ENCODE assay signal across 36 cellular contexts in the genomic region with DNA sequence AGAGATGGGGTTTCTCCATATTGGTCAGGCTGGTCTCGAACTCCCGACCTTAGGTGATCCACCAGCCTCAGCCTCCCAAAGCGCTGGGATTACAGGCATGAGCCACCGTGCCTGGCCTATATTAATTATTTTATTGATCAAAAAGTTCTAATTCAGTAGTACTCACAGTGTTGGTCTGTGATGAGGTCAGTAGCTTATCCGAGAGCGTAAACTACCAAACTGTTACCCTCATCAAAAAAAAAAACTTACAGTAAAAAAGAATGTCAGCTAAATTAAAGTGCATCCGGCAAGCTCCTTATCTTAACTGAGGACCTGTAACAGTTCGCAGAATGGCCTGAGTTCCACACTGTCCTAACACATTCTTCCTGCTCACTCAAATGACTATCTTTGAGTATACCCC.
DNase-seq lines count a peak whose midpoint lies in the region; ATAC-seq, FAIRE-seq and TF ChIP-seq lines count a peak whose summit lies in the region.
"Had no signal": no experiment of that assay in that cellular context is flagged by ENCODE, and none has a peak within 500 bp of the region (broad histone marks: within the 10 kb centered on the region; RNA-seq: fewer than 3 reads in every experiment).

No MANE protein-coding gene starts in this region.

- no peak overlapping the region for H3K23ac ChIP-seq in mesenchymal stem cell (ENCODE audit: low read length in 2 of 2)

- H2AFZ ChIP-seq in K562 (ENCODE audit: low read depth, low read length) (peak overlapping the region; percentile 82), mesenchymal stem cell (ENCODE audit: low read depth, low read length) (no peak overlapping the region)

- H2BK5ac ChIP-seq in mesenchymal stem cell (ENCODE audit: low read depth, low read length, poor library complexity, severe bottlenecking) = no peak overlapping the region

- peak overlapping the region; percentile 78 for H3K4me2 ChIP-seq in K562 (ENCODE audit: insufficient read depth, low read length)
- H3K4me2 ChIP-seq in mesenchymal stem cell (ENCODE audit: low read length, poor library complexity, severe bottlenecking) = no peak overlapping the region
- H3K4me2 ChIP-seq: A549; BLaER1; BLaER1 treated with 17β-estradiol and CSF1 and Interleukin-3, amounts not matched to agents 10 nM and 100 nM had no signal

- H3K27me3 ChIP-seq in cardiac muscle cell (no peaks in the 10 kb centered on the region), left ventricle myocardium inferior (ENCODE audit: low read depth) (no peaks in the 10 kb centered on the region), K562 (ENCODE audit: control insufficient read depth in 2 of 2, insufficient read depth in 2 of 2, low read length in 2 of 2) (no peaks in the 10 kb centered on the region), mesenchymal stem cell (ENCODE audit: control insufficient read depth in 1 of 2, insufficient read depth in 1 of 2, low read length in 2 of 2) (no peaks in the 10 kb centered on the region)
- no peaks in the 10 kb centered on the region for H3K27me3 ChIP-seq in CD8-positive, alpha-beta memory T cell (ENCODE audit: insufficient read depth, low read length, poor library complexity, severe bottlenecking)
- H3K27me3 ChIP-seq: BE2C; BLaER1; BLaER1 treated with 17β-estradiol and CSF1 and Interleukin-3, amounts not matched to agents 10 nM and 100 nM had no signal

- intact Hi-C loops in left ventricle myocardium inferior (cut with micrococcal nuclease) = no loop called here
- intact Hi-C loops in K562 (cut with micrococcal nuclease) = loop anchor here (2.0 to 5.0 kb wide), 2 partner anchors 164 to 166 kb away; no protein-coding TSS in a partner anchor

- no peaks in the 10 kb centered on the region for H3K4me1 Mint-ChIP-seq in CD8-positive, alpha-beta memory T cell
- H3K4me1 Mint-ChIP-seq in WTC11 = 0 out of 2 replicates have a peak, but pooled peaks cover 3% of the 10 kb centered on the region
- H3K4me1 Mint-ChIP-seq: B cell; CD14-positive monocyte; CD4-positive, alpha-beta memory T cell; CD4-positive, CD25-positive, alpha-beta regulatory T cell had no signal

- no peak overlapping the region for H3K4me3 Mint-ChIP-seq in CD8-positive, alpha-beta memory T cell
- H3K4me3 Mint-ChIP-seq in WTC11 = no peak overlapping the region
- H3K4me3 Mint-ChIP-seq: B cell; CD14-positive monocyte; CD4-positive, alpha-beta memory T cell; CD4-positive, alpha-beta T cell; CD4-positive, CD25-positive, alpha-beta regulatory T cell; CD8-positive, alpha-beta T cell had no signal

- no peak overlapping the region for H3K27ac Mint-ChIP-seq in CD8-positive, alpha-beta memory T cell
- 0 out of 2 replicates have a peak overlapping the region, but pooled peaks have one; percentile 15 for H3K27ac Mint-ChIP-seq in WTC11
- H3K27ac Mint-ChIP-seq: B cell; CD14-positive monocyte; CD4-positive, alpha-beta memory T cell; CD4-positive, alpha-beta T cell; CD4-positive, CD25-positive, alpha-beta regulatory T cell; CD8-positive, alpha-beta T cell had no signal

- H3K9ac ChIP-seq in K562 (ENCODE audit: insufficient read depth in 1 of 2, low read depth in 2 of 2, low read length in 2 of 2) (peak overlapping the region in 1 of 2 experiments; percentile 79; a peak in 2 of 4 replicates), mesenchymal stem cell (ENCODE audit: low read length) (no peak overlapping the region)
- H3K9ac ChIP-seq: BLaER1; BLaER1 treated with 17β-estradiol and CSF1 and Interleukin-3, amounts not matched to agents 10 nM and 100 nM had no signal

- DNase-seq in cardiac muscle cell (ENCODE audit: low read depth in 1 of 2, low spot score in 1 of 2) (no peak), left ventricle myocardium inferior (no peak), WTC11 (ENCODE audit: low spot score) (no peak), K562 (ENCODE audit: extremely low read depth in 1 of 4, low spot score in 3 of 4) (peak; percentile 23 to 85 (median 44)), mesenchymal stem cell (no peak), NCI-H2171 (lab: John Stamatoyannopoulos, UW) (no peak)
- no peak for DNase-seq in CD8-positive, alpha-beta memory T cell
- DNase-seq: 8988T; ACHN; AML-193; BE2C; C1 segment of cervical spinal cord; Caco-2; Calu3; CD4-positive, alpha-beta memory T cell; CD4-positive, alpha-beta T cell; CD4-positive, CD25-positive, alpha-beta regulatory T cell; CD8-positive, alpha-beta T cell; COR-L47; DMS 273 treated with DMSO at 0.1 percent for 48 hours; DMS153; DMS53; DMS79; DMS79 treated with DMSO at 0.1 percent for 48 hours; DND-41; EL had no signal

- peak; percentile 66 for TF ChIP-seq POLR2A in K562 (conservative IDR thresholded peaks at IDR 0.05)

- no peaks in the 10 kb centered on the region for H3K9me1 ChIP-seq in K562 (ENCODE audit: control insufficient read depth, insufficient read depth, low read length)

- no peak overlapping the region for H2BK120ac ChIP-seq in mesenchymal stem cell (ENCODE audit: low read depth, low read length)

- no TSS peak for BruUV-seq in K562 (replicated peaks; lab: Mats Ljungman, UMichigan)

- no peak for ATAC-seq in WTC11
- ATAC-seq in K562 = peak; percentile 79
- no peak for ATAC-seq in GM21381 (IDR thresholded peaks at IDR 0.05; ENCODE audit: unreplicated experiment)
- ATAC-seq: A549; CD8-positive, alpha-beta T cell had no signal

- POLR2A ChIA-PET in CD8-positive, alpha-beta memory T cell (lab: Charles Lee) = no interaction called here
- POLR2A ChIA-PET in WTC11 (lab: Charles Lee) = no interaction called here
- POLR2A ChIA-PET in K562 (lab: Yijun Ruan, JAX) = interaction anchor here (0.6 to 1.9 kb wide), 7 partner anchors 10 to 1081 kb away, joined by 3 to 5 read pairs (median 3); no protein-coding TSS in a partner anchor

- in situ Hi-C loops in K562 (cut with MboI) = no loop called here

- no peak overlapping the region for H2BK12ac ChIP-seq in mesenchymal stem cell (ENCODE audit: low read length in 2 of 2)

- FAIRE-seq in K562 (lab: Jason Lieb, UNC) = peak; percentile 78
- FAIRE-seq: A204.1, A549, D721Med had no signal

- no peak overlapping the region for H2BK15ac ChIP-seq in mesenchymal stem cell (ENCODE audit: low read depth, poor library complexity, severe bottlenecking)

- H4K20me1 ChIP-seq in K562 (replicated peaks; ENCODE audit: control insufficient read depth, insufficient read depth, low read length) = no peaks in the 10 kb centered on the region
- H4K20me1 ChIP-seq: BLaER1; BLaER1 treated with 17β-estradiol and CSF1 and Interleukin-3, amounts not matched to agents 10 nM and 100 nM had no signal

- H4K8ac ChIP-seq in mesenchymal stem cell (ENCODE audit: low read length) = no peak overlapping the region

- H3K79me1 ChIP-seq in mesenchymal stem cell (replicated peaks; ENCODE audit: low read length, poor library complexity, severe bottlenecking) = no peaks in the 10 kb centered on the region

- 2% methylated on average over 5 of the region's 8 CpGs for WGBS in K562 (ENCODE audit: insufficient coverage, low coverage, missing lambda C conversion rate)
- 100% methylated on average over 4 of the region's 8 CpGs for WGBS in mesenchymal stem cell

- peak; percentile 76; the same call in 1 of the 2 replicates for TF ChIP-seq EP300 in K562 (IDR thresholded peaks at IDR 0.05; ENCODE audit: low read length)

- H3K36me3 ChIP-seq in cardiac muscle cell (no peaks in the 10 kb centered on the region), left ventricle myocardium inferior (no peaks in the 10 kb centered on the region), K562 (ENCODE audit: control insufficient read depth, insufficient read depth, low read length) (peaks cover 13% of the 10 kb centered on the region; the same call in 2 of the 3 replicates), mesenchymal stem cell (ENCODE audit: control insufficient read depth in 1 of 2, insufficient read depth in 2 of 2, low read depth in 1 of 2, low read length in 2 of 2) (no peaks in the 10 kb centered on the region)
- H3K36me3 ChIP-seq in CD8-positive, alpha-beta memory T cell (ENCODE audit: insufficient read depth, low read length) = no peaks in the 10 kb centered on the region
- H3K36me3 ChIP-seq: BE2C; BLaER1; BLaER1 treated with 17β-estradiol and CSF1 and Interleukin-3, amounts not matched to agents 10 nM and 100 nM had no signal

- no peaks in the 10 kb centered on the region for H3K36me3 Mint-ChIP-seq in CD8-positive, alpha-beta memory T cell
- no peaks in the 10 kb centered on the region for H3K36me3 Mint-ChIP-seq in WTC11
- H3K36me3 Mint-ChIP-seq: CD14-positive monocyte; CD4-positive, alpha-beta memory T cell; CD4-positive, CD25-positive, alpha-beta regulatory T cell; CD8-positive, alpha-beta T cell had no signal

- H3K4me1 ChIP-seq in cardiac muscle cell (ENCODE audit: low read depth) (peaks cover 22% of the 10 kb centered on the region), left ventricle myocardium inferior (no peaks in the 10 kb centered on the region), K562 (replicated peaks in 1 of 2; ENCODE audit: control insufficient read depth in 2 of 2, insufficient read depth in 2 of 2, low read length in 2 of 2) (peaks cover 0 to 18% of the 10 kb centered on the region in 2 experiments; a peak in 3 of 5 replicates), mesenchymal stem cell (ENCODE audit: control insufficient read depth, insufficient read depth, low read depth, low read length) (no peaks in the 10 kb centered on the region)
- H3K4me1 ChIP-seq in CD8-positive, alpha-beta memory T cell (ENCODE audit: insufficient read depth, low read length) = no peaks in the 10 kb centered on the region
- H3K4me1 ChIP-seq: A549; BE2C; BLaER1; BLaER1 treated with 17β-estradiol and CSF1 and Interleukin-3, amounts not matched to agents 10 nM and 100 nM had no signal

- H3K9me3 Mint-ChIP-seq in CD8-positive, alpha-beta memory T cell = peaks cover 0 to 4% (median 2%) of the 10 kb centered on the region in 5 donors
- peaks cover 9% of the 10 kb centered on the region for H3K9me3 Mint-ChIP-seq in WTC11
- H3K9me3 Mint-ChIP-seq: CD4-positive, alpha-beta T cell; CD8-positive, alpha-beta T cell had no signal

- H3K9me3 ChIP-seq in cardiac muscle cell (ENCODE audit: low read depth) (no peaks in the 10 kb centered on the region), left ventricle myocardium inferior (replicated peaks) (no peaks in the 10 kb centered on the region), K562 (replicated peaks; ENCODE audit: control insufficient read depth, insufficient read depth, low read depth, low read length) (peaks cover 7% of the 10 kb centered on the region; the same call in 1 of the 2 replicates), mesenchymal stem cell (ENCODE audit: control insufficient read depth, low read length) (no peaks in the 10 kb centered on the region)
- H3K9me3 ChIP-seq in CD8-positive, alpha-beta memory T cell (ENCODE audit: low read length) = no peaks in the 10 kb centered on the region
- H3K9me3 ChIP-seq: A549; BE2C; BLaER1; BLaER1 treated with 17β-estradiol and CSF1 and Interleukin-3, amounts not matched to agents 10 nM and 100 nM; Caco-2 had no signal

- H3K14ac ChIP-seq in mesenchymal stem cell (ENCODE audit: low read length in 2 of 2) = no peak overlapping the region

- TF ChIP-seq RAD21 in K562 (CRISPR knock-in tag; conservative IDR thresholded peaks at IDR 0.05 in 1 of 2, IDR thresholded peaks at IDR 0.05 in 1 of 2) = no peak

- H3K79me2 ChIP-seq in K562 (ENCODE audit: control insufficient read depth, insufficient read depth, low read length) = peaks cover 46% of the 10 kb centered on the region

- no peaks in the 10 kb centered on the region for H3K27me3 Mint-ChIP-seq in CD8-positive, alpha-beta memory T cell
- H3K27me3 Mint-ChIP-seq in WTC11 (ENCODE audit: low read depth) = no peaks in the 10 kb centered on the region
- H3K27me3 Mint-ChIP-seq: B cell; CD4-positive, alpha-beta memory T cell; CD4-positive, alpha-beta T cell; CD4-positive, CD25-positive, alpha-beta regulatory T cell had no signal

- CTCF ChIA-PET in CD8-positive, alpha-beta memory T cell (lab: Charles Lee) = no interaction called here
- CTCF ChIA-PET in WTC11 (lab: Charles Lee) = no interaction called here
- CTCF ChIA-PET in K562 (lab: Yijun Ruan, JAX; ENCODE audit: low intra/inter-chr PET ratio) = no interaction called here

- no peak for TF ChIP-seq CTCF in cardiac muscle cell (IDR thresholded peaks at IDR 0.05; ENCODE audit: low read depth, low read length)
- no peak for TF ChIP-seq CTCF in left ventricle myocardium inferior (IDR thresholded peaks at IDR 0.05; ENCODE audit: borderline replicate concordance)
- no peak for TF ChIP-seq CTCF in WTC11 (IDR thresholded peaks at IDR 0.05)
- no peak for TF ChIP-seq CTCF in K562 (IDR thresholded peaks at IDR 0.05 in 2 of 3, conservative IDR thresholded peaks at IDR 0.05 in 1 of 3; ENCODE audit: insufficient read depth in 2 of 3, low read depth in 1 of 3, low read length in 3 of 3)

- no peak overlapping the region for H2AK5ac ChIP-seq in mesenchymal stem cell (ENCODE audit: low read length, severe bottlenecking)

- H3K27ac ChIP-seq in cardiac muscle cell (peak overlapping the region; percentile 18), left ventricle myocardium inferior (replicated peaks) (no peak overlapping the region), K562 (ENCODE audit: extremely low read depth, low read depth, low read length) (peak overlapping the region; percentile 81), mesenchymal stem cell (ENCODE audit: low read length, poor library complexity, severe bottlenecking) (no peak overlapping the region)
- H3K27ac ChIP-seq in CD8-positive, alpha-beta memory T cell (ENCODE audit: low read depth, low read length) = peak overlapping the region; percentile 56
- H3K27ac ChIP-seq: 22Rv1; A549; BLaER1; BLaER1 treated with 17β-estradiol and CSF1 and Interleukin-3, amounts not matched to agents 10 nM and 100 nM; C4-2B had no signal

- no peak overlapping the region for H3K4ac ChIP-seq in mesenchymal stem cell (ENCODE audit: low read depth in 1 of 2, low read length in 2 of 2)

- no peak overlapping the region for H4K91ac ChIP-seq in mesenchymal stem cell (ENCODE audit: low read length)

- no peak overlapping the region for H3K18ac ChIP-seq in mesenchymal stem cell (ENCODE audit: low read depth in 1 of 2, low read length in 2 of 2)

- H3K4me3 ChIP-seq in cardiac muscle cell = no peak overlapping the region
- no peak overlapping the region for H3K4me3 ChIP-seq in left ventricle myocardium inferior
- H3K4me3 ChIP-seq in CD8-positive, alpha-beta memory T cell (ENCODE audit: low read length) = no peak overlapping the region
- peak overlapping the region; percentile 34 for H3K4me3 ChIP-seq in K562
- no peak overlapping the region for H3K4me3 ChIP-seq in mesenchymal stem cell (ENCODE audit: insufficient read depth in 1 of 2, low read depth in 1 of 2, low read length in 2 of 2)
- H3K4me3 ChIP-seq: A549; BLaER1; BLaER1 treated with 17β-estradiol and CSF1 and Interleukin-3, amounts not matched to agents 10 nM and 100 nM had no signal

Comparison
In these comparisons a context has a peak if more than half of its experiments do, and no peak if none do; other contexts are left out.
1. H3K27ac ChIP-seq: peak in cardiac muscle cell (single experiment), CD8-positive, alpha-beta memory T cell (single experiment) and K562 (single experiment); none in left ventricle myocardium inferior (single experiment) and mesenchymal stem cell (single experiment).
2. DNase-seq: peak in K562 (4 of 4); none in cardiac muscle cell (0 of 2), left ventricle myocardium inferior (single experiment), CD8-positive, alpha-beta memory T cell (0 of 5), WTC11 (single experiment), mesenchymal stem cell (single experiment) and NCI-H2171 (single experiment).